ENCODE assay signal across 7 cellular contexts in genomic region chr9:137738182-137738696, GRCh38.
DNase-seq lines count a peak whose midpoint lies in the region; ATAC-seq, FAIRE-seq and TF ChIP-seq lines count a peak whose summit lies in the region.
"Not testable (repeated sequence)": the region's sequence is repeated elsewhere in the genome, so short reads cannot be mapped to it uniquely, and the experiment has no call there.

No MANE protein-coding gene starts in this region.

- H3K9ac ChIP-seq in endothelial cell of umbilical vein (replicated peaks; ENCODE audit: extremely low read depth, insufficient read depth, low read length) = not testable (repeated sequence)

- not testable (repeated sequence) for H3K4me1 ChIP-seq in endothelial cell of umbilical vein (ENCODE audit: control insufficient read depth, extremely low read depth, insufficient read depth, low read length)

- H2AFZ ChIP-seq in endothelial cell of umbilical vein (ENCODE audit: low read depth, low read length) = not testable (repeated sequence)

- peak; percentile 53 for FAIRE-seq in endothelial cell of umbilical vein (lab: Jason Lieb, UNC)

- not testable (repeated sequence) for H3K4me2 ChIP-seq in endothelial cell of umbilical vein (ENCODE audit: insufficient read depth, low read length)

- dilution Hi-C loops in endothelial cell of umbilical vein (cut with MboI; ENCODE audit: extremely low pct_ligation_motif_present, low sequenced_read_pairs) = not testable (repeated sequence)

- CTCF ChIA-PET in endothelial cell of umbilical vein (lab: Charles Lee) = not testable (repeated sequence)

- not testable (repeated sequence) for H3K27me3 ChIP-seq in endothelial cell of umbilical vein (ENCODE audit: control insufficient read depth in 2 of 2, insufficient read depth in 2 of 2, low read length in 2 of 2)

- POLR2A ChIA-PET in endothelial cell of umbilical vein (lab: Charles Lee) = not testable (repeated sequence)

- H3K36me3 ChIP-seq in endothelial cell of umbilical vein (ENCODE audit: control insufficient read depth in 2 of 2, extremely low read depth in 1 of 2, insufficient read depth in 2 of 2, low read length in 2 of 2) = not testable (repeated sequence)

- BruUV-seq in endothelial cell of umbilical vein (replicated peaks; lab: Mats Ljungman, UMichigan) = not testable (repeated sequence)

- H3K9me3 ChIP-seq in endothelial cell of umbilical vein (replicated peaks; ENCODE audit: control insufficient read depth, insufficient read depth, low read length) = not testable (repeated sequence)

- peak; percentile 92 for ATAC-seq in GM18517 (IDR thresholded peaks at IDR 0.05; ENCODE audit: unreplicated experiment)
- ATAC-seq in GM19324 (IDR thresholded peaks at IDR 0.05; ENCODE audit: low FRiP score, unreplicated experiment) = peak; percentile 77
- peak; percentile 80 for ATAC-seq in GM21526 (IDR thresholded peaks at IDR 0.05; ENCODE audit: low FRiP score, unreplicated experiment)
- peak; percentile 92 for ATAC-seq in HG02840 (IDR thresholded peaks at IDR 0.05; ENCODE audit: low FRiP score, unreplicated experiment)
- ATAC-seq in HG03135 (IDR thresholded peaks at IDR 0.05; ENCODE audit: unreplicated experiment) = peak; percentile 70
- peak; percentile 87 for ATAC-seq in HG03575 (IDR thresholded peaks at IDR 0.05; ENCODE audit: extremely low read depth, insufficient number of reproducible peaks, low FRiP score, unreplicated experiment)

- not testable (repeated sequence) for DNase-seq in endothelial cell of umbilical vein (ENCODE audit: low read depth, low spot score)

- H3K4me3 ChIP-seq in endothelial cell of umbilical vein (replicated peaks in 1 of 3; ENCODE audit: insufficient read depth in 1 of 3, low read depth in 1 of 3, low read length in 3 of 3) = not testable (repeated sequence)

- intact Hi-C loops in endothelial cell of umbilical vein (cut with micrococcal nuclease) = not testable (repeated sequence)

- H3K79me2 ChIP-seq in endothelial cell of umbilical vein (ENCODE audit: control insufficient read depth, insufficient read depth, low read length) = not testable (repeated sequence)

- not testable (repeated sequence) for H3K27ac ChIP-seq in endothelial cell of umbilical vein (ENCODE audit: insufficient read depth, low read depth, low read length)

- not testable (repeated sequence) for H3K9me1 ChIP-seq in endothelial cell of umbilical vein (replicated peaks; ENCODE audit: control insufficient read depth, extremely low read depth, insufficient read depth, low read length)

- TF ChIP-seq CTCF in endothelial cell of umbilical vein (IDR thresholded peaks at IDR 0.05; ENCODE audit: extremely low read depth in 1 of 2, insufficient read depth in 1 of 2, low read depth in 1 of 2, low read length in 2 of 2) = not testable (repeated sequence)

- TF ChIP-seq POLR2A in endothelial cell of umbilical vein (IDR thresholded peaks at IDR 0.05; ENCODE audit: low read depth, low read length) = not testable (repeated sequence)

- H4K20me1 ChIP-seq in endothelial cell of umbilical vein (replicated peaks; ENCODE audit: control insufficient read depth, extremely low read depth, insufficient read depth, low read length) = not testable (repeated sequence)
